In the genomic region with DNA sequence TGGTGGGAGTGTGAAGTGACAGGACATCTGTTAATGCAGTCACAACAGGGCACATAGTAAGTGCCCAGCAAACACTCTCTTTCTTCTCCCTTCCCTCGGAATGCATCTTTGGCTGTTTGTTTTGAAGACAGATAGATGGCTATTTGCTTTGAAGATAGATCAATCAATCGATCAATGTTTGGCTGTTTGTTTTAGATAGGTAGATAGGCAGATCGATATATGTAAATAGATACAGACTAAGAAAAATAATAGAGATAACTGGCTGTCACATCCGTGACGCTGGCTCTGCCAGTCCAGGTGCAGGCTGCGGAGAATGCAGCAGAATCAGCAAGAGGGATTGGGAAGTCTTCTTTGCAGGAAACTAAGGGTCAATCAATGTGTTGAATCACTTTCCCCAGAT, we compare ENCODE assay signal across 1 cellular context.
TF ChIP-seq lines count a peak whose summit lies in the region.

No MANE protein-coding gene starts in this region.

TF ChIP-seq in HepG2, 621 proteins besides CTCF, POLR2A, EP300 and RAD21 (continued from another document and continues in another):
- TF ChIP-seq ZNF335 (CRISPR knock-in tag; IDR thresholded peaks at IDR 0.05): no peak
- TF ChIP-seq ZNF350 (CRISPR knock-in tag; IDR thresholded peaks at IDR 0.05; ENCODE audit: borderline replicate concordance, low read depth): 0 out of 2 replicates have a peak, but pooled peaks have one; percentile 24
- TF ChIP-seq, protein P1, sequence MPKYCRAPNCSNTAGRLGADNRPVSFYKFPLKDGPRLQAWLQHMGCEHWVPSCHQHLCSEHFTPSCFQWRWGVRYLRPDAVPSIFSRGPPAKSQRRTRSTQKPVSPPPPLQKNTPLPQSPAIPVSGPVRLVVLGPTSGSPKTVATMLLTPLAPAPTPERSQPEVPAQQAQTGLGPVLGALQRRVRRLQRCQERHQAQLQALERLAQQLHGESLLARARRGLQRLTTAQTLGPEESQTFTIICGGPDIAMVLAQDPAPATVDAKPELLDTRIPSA (CRISPR knock-in tag; IDR thresholded peaks at IDR 0.05; ENCODE audit: borderline replicate concordance): no peak
- 0 out of 2 replicates have a peak, but pooled peaks have one; percentile 19 for TF ChIP-seq ZNF501 (CRISPR knock-in tag; IDR thresholded peaks at IDR 0.05)
- no peak for TF ChIP-seq ZNF17 (CRISPR knock-in tag; IDR thresholded peaks at IDR 0.05)
- TF ChIP-seq SYNCRIP (IDR thresholded peaks at IDR 0.05; ENCODE audit: insufficient read depth, low read depth, low read length): no peak
- TF ChIP-seq CBX5 (CRISPR knock-in tag; IDR thresholded peaks at IDR 0.05; ENCODE audit: borderline replicate concordance): no peak
- TF ChIP-seq, protein P2, sequence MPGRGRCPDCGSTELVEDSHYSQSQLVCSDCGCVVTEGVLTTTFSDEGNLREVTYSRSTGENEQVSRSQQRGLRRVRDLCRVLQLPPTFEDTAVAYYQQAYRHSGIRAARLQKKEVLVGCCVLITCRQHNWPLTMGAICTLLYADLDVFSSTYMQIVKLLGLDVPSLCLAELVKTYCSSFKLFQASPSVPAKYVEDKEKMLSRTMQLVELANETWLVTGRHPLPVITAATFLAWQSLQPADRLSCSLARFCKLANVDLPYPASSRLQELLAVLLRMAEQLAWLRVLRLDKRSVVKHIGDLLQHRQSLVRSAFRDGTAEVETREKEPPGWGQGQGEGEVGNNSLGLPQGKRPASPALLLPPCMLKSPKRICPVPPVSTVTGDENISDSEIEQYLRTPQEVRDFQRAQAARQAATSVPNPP (CRISPR knock-in tag; IDR thresholded peaks at IDR 0.05): peak; percentile 56; the same call in 1 of the 2 replicates
- TF ChIP-seq ZNF720 (CRISPR knock-in tag; IDR thresholded peaks at IDR 0.05): no peak
- no peak for TF ChIP-seq ZIK1 (CRISPR knock-in tag; IDR thresholded peaks at IDR 0.05; ENCODE audit: borderline replicate concordance, low read depth)
- TF ChIP-seq SRY (CRISPR knock-in tag; IDR thresholded peaks at IDR 0.05): no peak
- TF ChIP-seq, protein P3, sequence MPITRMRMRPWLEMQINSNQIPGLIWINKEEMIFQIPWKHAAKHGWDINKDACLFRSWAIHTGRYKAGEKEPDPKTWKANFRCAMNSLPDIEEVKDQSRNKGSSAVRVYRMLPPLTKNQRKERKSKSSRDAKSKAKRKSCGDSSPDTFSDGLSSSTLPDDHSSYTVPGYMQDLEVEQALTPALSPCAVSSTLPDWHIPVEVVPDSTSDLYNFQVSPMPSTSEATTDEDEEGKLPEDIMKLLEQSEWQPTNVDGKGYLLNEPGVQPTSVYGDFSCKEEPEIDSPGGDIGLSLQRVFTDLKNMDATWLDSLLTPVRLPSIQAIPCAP (CRISPR knock-in tag; IDR thresholded peaks at IDR 0.05; ENCODE audit: low read depth): no peak
- TF ChIP-seq, protein P4, sequence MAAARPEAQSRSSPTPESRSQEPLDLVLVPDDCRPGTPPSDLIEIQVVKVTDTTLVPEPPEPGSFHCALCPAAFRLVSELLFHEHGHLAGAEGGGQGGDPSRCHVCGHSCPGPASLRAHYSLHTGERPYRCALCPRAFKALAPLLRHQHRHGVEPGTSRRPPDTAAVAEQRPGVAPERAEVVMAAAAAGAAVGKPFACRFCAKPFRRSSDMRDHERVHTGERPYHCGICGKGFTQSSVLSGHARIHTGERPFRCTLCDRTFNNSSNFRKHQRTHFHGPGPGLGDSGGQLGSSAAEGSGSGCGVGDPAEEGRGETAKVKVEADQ (CRISPR knock-in tag; IDR thresholded peaks at IDR 0.05; ENCODE audit: borderline replicate concordance): 0 out of 2 replicates have a peak, but pooled peaks have one; percentile 56
- TF ChIP-seq RELA (CRISPR knock-in tag; IDR thresholded peaks at IDR 0.05): no peak
- TF ChIP-seq, protein P5, sequence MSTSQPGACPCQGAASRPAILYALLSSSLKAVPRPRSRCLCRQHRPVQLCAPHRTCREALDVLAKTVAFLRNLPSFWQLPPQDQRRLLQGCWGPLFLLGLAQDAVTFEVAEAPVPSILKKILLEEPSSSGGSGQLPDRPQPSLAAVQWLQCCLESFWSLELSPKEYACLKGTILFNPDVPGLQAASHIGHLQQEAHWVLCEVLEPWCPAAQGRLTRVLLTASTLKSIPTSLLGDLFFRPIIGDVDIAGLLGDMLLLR (CRISPR knock-in tag; IDR thresholded peaks at IDR 0.05): no peak
- TF ChIP-seq MAF1 (CRISPR knock-in tag; IDR thresholded peaks at IDR 0.05; ENCODE audit: borderline replicate concordance): no peak
- TF ChIP-seq ZNF235 (CRISPR knock-in tag; IDR thresholded peaks at IDR 0.05; ENCODE audit: borderline replicate concordance): no peak
- no peak for TF ChIP-seq ZNF382 (CRISPR knock-in tag; IDR thresholded peaks at IDR 0.05; ENCODE audit: borderline replicate concordance)
- TF ChIP-seq, protein P6, sequence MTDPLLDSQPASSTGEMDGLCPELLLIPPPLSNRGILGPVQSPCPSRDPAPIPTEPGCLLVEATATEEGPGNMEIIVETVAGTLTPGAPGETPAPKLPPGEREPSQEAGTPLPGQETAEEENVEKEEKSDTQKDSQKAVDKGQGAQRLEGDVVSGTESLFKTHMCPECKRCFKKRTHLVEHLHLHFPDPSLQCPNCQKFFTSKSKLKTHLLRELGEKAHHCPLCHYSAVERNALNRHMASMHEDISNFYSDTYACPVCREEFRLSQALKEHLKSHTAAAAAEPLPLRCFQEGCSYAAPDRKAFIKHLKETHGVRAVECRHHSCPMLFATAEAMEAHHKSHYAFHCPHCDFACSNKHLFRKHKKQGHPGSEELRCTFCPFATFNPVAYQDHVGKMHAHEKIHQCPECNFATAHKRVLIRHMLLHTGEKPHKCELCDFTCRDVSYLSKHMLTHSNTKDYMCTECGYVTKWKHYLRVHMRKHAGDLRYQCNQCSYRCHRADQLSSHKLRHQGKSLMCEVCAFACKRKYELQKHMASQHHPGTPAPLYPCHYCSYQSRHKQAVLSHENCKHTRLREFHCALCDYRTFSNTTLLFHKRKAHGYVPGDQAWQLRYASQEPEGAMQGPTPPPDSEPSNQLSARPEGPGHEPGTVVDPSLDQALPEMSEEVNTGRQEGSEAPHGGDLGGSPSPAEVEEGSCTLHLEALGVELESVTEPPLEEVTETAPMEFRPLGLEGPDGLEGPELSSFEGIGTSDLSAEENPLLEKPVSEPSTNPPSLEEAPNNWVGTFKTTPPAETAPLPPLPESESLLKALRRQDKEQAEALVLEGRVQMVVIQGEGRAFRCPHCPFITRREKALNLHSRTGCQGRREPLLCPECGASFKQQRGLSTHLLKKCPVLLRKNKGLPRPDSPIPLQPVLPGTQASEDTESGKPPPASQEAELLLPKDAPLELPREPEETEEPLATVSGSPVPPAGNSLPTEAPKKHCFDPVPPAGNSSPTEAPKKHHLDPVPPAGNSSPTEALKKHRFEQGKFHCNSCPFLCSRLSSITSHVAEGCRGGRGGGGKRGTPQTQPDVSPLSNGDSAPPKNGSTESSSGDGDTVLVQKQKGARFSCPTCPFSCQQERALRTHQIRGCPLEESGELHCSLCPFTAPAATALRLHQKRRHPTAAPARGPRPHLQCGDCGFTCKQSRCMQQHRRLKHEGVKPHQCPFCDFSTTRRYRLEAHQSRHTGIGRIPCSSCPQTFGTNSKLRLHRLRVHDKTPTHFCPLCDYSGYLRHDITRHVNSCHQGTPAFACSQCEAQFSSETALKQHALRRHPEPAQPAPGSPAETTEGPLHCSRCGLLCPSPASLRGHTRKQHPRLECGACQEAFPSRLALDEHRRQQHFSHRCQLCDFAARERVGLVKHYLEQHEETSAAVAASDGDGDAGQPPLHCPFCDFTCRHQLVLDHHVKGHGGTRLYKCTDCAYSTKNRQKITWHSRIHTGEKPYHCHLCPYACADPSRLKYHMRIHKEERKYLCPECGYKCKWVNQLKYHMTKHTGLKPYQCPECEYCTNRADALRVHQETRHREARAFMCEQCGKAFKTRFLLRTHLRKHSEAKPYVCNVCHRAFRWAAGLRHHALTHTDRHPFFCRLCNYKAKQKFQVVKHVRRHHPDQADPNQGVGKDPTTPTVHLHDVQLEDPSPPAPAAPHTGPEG (CRISPR knock-in tag; IDR thresholded peaks at IDR 0.05): no peak
- TF ChIP-seq, protein P7, sequence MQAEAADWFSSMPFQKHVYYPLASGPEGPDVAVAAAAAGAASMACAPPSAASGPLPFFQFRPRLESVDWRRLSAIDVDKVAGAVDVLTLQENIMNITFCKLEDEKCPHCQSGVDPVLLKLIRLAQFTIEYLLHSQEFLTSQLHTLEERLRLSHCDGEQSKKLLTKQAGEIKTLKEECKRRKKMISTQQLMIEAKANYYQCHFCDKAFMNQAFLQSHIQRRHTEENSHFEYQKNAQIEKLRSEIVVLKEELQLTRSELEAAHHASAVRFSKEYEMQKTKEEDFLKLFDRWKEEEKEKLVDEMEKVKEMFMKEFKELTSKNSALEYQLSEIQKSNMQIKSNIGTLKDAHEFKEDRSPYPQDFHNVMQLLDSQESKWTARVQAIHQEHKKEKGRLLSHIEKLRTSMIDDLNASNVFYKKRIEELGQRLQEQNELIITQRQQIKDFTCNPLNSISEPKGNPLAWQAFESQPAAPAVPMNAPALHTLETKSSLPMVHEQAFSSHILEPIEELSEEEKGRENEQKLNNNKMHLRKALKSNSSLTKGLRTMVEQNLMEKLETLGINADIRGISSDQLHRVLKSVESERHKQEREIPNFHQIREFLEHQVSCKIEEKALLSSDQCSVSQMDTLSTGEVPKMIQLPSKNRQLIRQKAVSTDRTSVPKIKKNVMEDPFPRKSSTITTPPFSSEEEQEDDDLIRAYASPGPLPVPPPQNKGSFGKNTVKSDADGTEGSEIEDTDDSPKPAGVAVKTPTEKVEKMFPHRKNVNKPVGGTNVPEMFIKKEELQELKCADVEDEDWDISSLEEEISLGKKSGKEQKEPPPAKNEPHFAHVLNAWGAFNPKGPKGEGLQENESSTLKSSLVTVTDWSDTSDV (CRISPR knock-in tag; IDR thresholded peaks at IDR 0.05): no peak
- TF ChIP-seq ZNF333 (CRISPR knock-in tag; IDR thresholded peaks at IDR 0.05; ENCODE audit: borderline replicate concordance): no peak
- no peak for TF ChIP-seq RFXANK (CRISPR knock-in tag; IDR thresholded peaks at IDR 0.05)
- TF ChIP-seq ZNF713 (CRISPR knock-in tag; IDR thresholded peaks at IDR 0.05): no peak
- TF ChIP-seq ZNF75D (CRISPR knock-in tag; IDR thresholded peaks at IDR 0.05; ENCODE audit: borderline replicate concordance): no peak
- TF ChIP-seq ZNF598 (CRISPR knock-in tag; IDR thresholded peaks at IDR 0.05; ENCODE audit: borderline replicate concordance): no peak
- peak; percentile 66; the same call in 1 of the 2 replicates for TF ChIP-seq SIX1 (CRISPR knock-in tag; IDR thresholded peaks at IDR 0.05; ENCODE audit: borderline replicate concordance)
- TF ChIP-seq ZNF121 (CRISPR knock-in tag; IDR thresholded peaks at IDR 0.05): no peak; the same call in 1 of the 2 replicates
- no peak for TF ChIP-seq ZNF678 (CRISPR knock-in tag; IDR thresholded peaks at IDR 0.05)
- no peak for TF ChIP-seq RFXAP (CRISPR knock-in tag; IDR thresholded peaks at IDR 0.05; ENCODE audit: borderline replicate concordance)
- TF ChIP-seq GLI4 (CRISPR knock-in tag; IDR thresholded peaks at IDR 0.05; ENCODE audit: borderline replicate concordance): no peak
- no peak for TF ChIP-seq ZNF614 (CRISPR knock-in tag; IDR thresholded peaks at IDR 0.05; ENCODE audit: borderline replicate concordance)
- TF ChIP-seq SOX5 (CRISPR knock-in tag; IDR thresholded peaks at IDR 0.05; ENCODE audit: borderline replicate concordance): peak; percentile 80
- TF ChIP-seq, protein P8, sequence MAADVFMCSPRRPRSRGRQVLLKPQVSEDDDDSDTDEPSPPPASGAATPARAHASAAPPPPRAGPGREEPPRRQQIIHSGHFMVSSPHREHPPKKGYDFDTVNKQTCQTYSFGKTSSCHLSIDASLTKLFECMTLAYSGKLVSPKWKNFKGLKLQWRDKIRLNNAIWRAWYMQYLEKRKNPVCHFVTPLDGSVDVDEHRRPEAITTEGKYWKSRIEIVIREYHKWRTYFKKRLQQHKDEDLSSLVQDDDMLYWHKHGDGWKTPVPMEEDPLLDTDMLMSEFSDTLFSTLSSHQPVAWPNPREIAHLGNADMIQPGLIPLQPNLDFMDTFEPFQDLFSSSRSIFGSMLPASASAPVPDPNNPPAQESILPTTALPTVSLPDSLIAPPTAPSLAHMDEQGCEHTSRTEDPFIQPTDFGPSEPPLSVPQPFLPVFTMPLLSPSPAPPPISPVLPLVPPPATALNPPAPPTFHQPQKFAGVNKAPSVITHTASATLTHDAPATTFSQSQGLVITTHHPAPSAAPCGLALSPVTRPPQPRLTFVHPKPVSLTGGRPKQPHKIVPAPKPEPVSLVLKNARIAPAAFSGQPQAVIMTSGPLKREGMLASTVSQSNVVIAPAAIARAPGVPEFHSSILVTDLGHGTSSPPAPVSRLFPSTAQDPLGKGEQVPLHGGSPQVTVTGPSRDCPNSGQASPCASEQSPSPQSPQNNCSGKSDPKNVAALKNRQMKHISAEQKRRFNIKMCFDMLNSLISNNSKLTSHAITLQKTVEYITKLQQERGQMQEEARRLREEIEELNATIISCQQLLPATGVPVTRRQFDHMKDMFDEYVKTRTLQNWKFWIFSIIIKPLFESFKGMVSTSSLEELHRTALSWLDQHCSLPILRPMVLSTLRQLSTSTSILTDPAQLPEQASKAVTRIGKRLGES (CRISPR knock-in tag; IDR thresholded peaks at IDR 0.05; ENCODE audit: borderline replicate concordance): no peak
- no peak for TF ChIP-seq ELF1 (CRISPR knock-in tag; IDR thresholded peaks at IDR 0.05)
- TF ChIP-seq, protein P9, sequence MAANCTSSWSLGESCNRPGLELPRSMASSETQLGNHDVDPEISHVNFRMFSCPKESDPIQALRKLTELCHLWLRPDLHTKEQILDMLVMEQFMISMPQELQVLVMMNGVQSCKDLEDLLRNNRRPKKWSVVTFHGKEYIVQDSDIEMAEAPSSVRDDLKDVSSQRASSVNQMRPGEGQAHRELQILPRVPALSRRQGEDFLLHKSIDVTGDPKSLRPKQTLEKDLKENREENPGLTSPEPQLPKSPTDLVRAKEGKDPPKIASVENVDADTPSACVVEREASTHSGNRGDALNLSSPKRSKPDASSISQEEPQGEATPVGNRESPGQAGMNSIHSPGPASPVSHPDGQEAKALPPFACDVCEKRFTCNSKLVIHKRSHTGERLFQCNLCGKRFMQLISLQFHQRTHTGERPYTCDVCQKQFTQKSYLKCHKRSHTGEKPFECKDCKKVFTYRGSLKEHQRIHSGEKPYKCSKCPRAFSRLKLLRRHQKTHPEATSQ (CRISPR knock-in tag; IDR thresholded peaks at IDR 0.05; ENCODE audit: borderline replicate concordance): peak; percentile 44; the same call in 1 of the 2 replicates
- TF ChIP-seq, protein P10, sequence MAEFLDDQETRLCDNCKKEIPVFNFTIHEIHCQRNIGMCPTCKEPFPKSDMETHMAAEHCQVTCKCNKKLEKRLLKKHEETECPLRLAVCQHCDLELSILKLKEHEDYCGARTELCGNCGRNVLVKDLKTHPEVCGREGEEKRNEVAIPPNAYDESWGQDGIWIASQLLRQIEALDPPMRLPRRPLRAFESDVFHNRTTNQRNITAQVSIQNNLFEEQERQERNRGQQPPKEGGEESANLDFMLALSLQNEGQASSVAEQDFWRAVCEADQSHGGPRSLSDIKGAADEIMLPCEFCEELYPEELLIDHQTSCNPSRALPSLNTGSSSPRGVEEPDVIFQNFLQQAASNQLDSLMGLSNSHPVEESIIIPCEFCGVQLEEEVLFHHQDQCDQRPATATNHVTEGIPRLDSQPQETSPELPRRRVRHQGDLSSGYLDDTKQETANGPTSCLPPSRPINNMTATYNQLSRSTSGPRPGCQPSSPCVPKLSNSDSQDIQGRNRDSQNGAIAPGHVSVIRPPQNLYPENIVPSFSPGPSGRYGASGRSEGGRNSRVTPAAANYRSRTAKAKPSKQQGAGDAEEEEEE (CRISPR knock-in tag; IDR thresholded peaks at IDR 0.05; ENCODE audit: borderline replicate concordance): no peak
